Comparison of ENCODE assay signal across 5 cellular contexts in the genomic region with DNA sequence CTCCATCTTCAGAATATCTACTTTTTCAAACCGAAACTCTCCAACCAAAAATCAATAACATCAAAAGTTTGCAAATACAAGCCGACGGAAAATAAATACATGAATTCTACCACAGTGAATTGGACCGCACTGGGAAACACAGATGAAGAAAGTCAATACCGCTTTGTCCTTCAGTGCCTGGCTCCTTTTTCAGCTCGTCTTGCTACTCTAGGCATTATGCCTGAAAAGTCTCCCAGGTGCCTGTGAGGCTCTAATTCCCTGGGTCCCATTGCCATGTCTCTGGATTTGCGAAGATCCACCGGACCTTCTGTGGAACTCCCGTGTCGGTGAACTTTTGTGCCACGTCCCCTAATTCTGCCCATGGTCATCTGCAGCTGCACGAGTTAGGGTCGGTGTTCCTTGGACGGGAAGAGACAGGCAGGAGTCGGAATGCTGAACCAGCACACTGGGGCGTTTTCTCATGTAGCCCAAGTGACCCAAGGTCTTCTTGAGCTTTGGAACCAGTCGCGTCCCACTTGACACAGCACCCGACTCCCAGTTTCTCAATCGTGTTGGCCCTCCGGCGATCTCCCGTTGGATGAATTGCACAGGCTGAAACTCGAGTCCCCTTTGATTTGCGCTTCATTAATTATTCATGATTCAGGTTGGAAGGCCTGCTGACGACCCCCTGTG. TPM values are rescaled to one million over a fixed set of nuclear protein-coding genes. Genes with fewer than 3 reads are reported as not detected.
"Had no signal": no experiment of that assay in that cellular context is flagged by ENCODE, and none has a peak within 500 bp of the region (broad histone marks: within the 10 kb centered on the region; RNA-seq: fewer than 3 reads in every experiment).

No MANE protein-coding gene starts in this region.

RNA-seq across cellular contexts. Expression of a gene that starts 8.6 kb away (rescaled TPM):
- total RNA-seq: fibroblast of villous mesenchyme, gastrocnemius medialis, left ventricle myocardium superior, osteoblast, urinary bladder had no signal
